Comparison of ENCODE assay signal across 22 cellular contexts in genomic region chr13:73195091-73195490, GRCh38.
"Had no signal": no experiment of that assay in that cellular context is flagged by ENCODE, and none has a peak within 500 bp of the region (broad histone marks: within the 10 kb centered on the region; RNA-seq: fewer than 3 reads in every experiment).

No MANE protein-coding gene starts in this region.

- H3K4me2 ChIP-seq: neural progenitor cell, smooth muscle cell had no signal

- H3K9me3 ChIP-seq: heart right ventricle, sigmoid colon, thoracic aorta, upper lobe of right lung had no signal

- H3K27ac ChIP-seq: heart right ventricle, neural progenitor cell, sigmoid colon, thoracic aorta, upper lobe of right lung had no signal

- H3K27me3 Mint-ChIP-seq: activated B cell treated with CpG ODN at 0.5 μM for 24 hours had no signal

- H3K4me1 Mint-ChIP-seq: activated B cell treated with CpG ODN at 0.5 μM for 24 hours had no signal

- H3K27me3 ChIP-seq: neural progenitor cell, sigmoid colon, upper lobe of right lung had no signal

- H3K4me3 Mint-ChIP-seq: activated B cell treated with CpG ODN at 0.5 μM for 24 hours; activated CD4-positive, alpha-beta memory T cell treated with anti-CD3 and anti-CD28 coated beads for 36 hours; activated naive CD4-positive, alpha-beta T cell treated with anti-CD3 and anti-CD28 coated beads, Interleukin-2, amount 10 ng/mL, durations not matched to agents 7 days and 5 days; naive thymus-derived CD8-positive, alpha-beta T cell; neural progenitor cell; T-helper 1 cell treated with Interleukin-12 subunit alpha and Interleukin-12 subunit beta and Interleukin-4 antibody, amounts not matched to agents 30 μg/mL and 1 μg/mL, for 36 hours had no signal

- DNase-seq: activated B cell treated with CpG ODN at 0.5 μM for 24 hours; activated CD4-positive, alpha-beta memory T cell treated with anti-CD3 and anti-CD28 coated beads for 36 hours; activated CD4-positive, alpha-beta T cell treated with anti-CD3 and anti-CD28 coated beads for 4 hours; activated effector memory CD4-positive, alpha-beta T cell treated with Interleukin-2 at 50 U/mL for 16 hours; activated naive CD4-positive, alpha-beta T cell treated with anti-CD3 and anti-CD28 coated beads, Interleukin-2, amount 10 ng/mL, durations not matched to agents 7 days and 5 days; activated T-cell treated with anti-CD3 and anti-CD28 coated beads, Interleukin-2, amount 50 U/mL, for 48 hours; caudate nucleus; effector memory CD4-positive, alpha-beta T cell; heart right ventricle; kidney; naive thymus-derived CD8-positive, alpha-beta T cell; retina; sigmoid colon; stimulated activated CD4-positive, alpha-beta T cell treated with anti-CD3 and anti-CD28 coated beads, Interleukin-15, amount 100 ng/mL, for 24 hours; stimulated activated CD8-positive, alpha-beta memory T cell treated with anti-CD3 and anti-CD28 coated beads, Interleukin-4, amount 100 ng/mL, for 48 hours; stimulated activated naive CD4-positive, alpha-beta T cell; upper lobe of right lung had no signal

- ATAC-seq: heart right ventricle; naive thymus-derived CD8-positive, alpha-beta T cell had no signal

- H3K27ac Mint-ChIP-seq: activated B cell treated with CpG ODN at 0.5 μM for 24 hours; activated CD4-positive, alpha-beta memory T cell treated with anti-CD3 and anti-CD28 coated beads for 36 hours; activated naive CD4-positive, alpha-beta T cell treated with anti-CD3 and anti-CD28 coated beads, Interleukin-2, amount 10 ng/mL, durations not matched to agents 7 days and 5 days; naive thymus-derived CD8-positive, alpha-beta T cell; neural progenitor cell; T-helper 1 cell treated with Interleukin-12 subunit alpha and Interleukin-12 subunit beta and Interleukin-4 antibody, amounts not matched to agents 30 μg/mL and 1 μg/mL, for 36 hours had no signal

- H2AFZ ChIP-seq: neural progenitor cell had no signal

- H3K36me3 ChIP-seq: heart right ventricle, neural progenitor cell, sigmoid colon, thoracic aorta, upper lobe of right lung had no signal

- H3K4me3 ChIP-seq: heart right ventricle, lung, neural progenitor cell, sigmoid colon, smooth muscle cell, thoracic aorta, upper lobe of right lung had no signal

- H3K4me1 ChIP-seq: sigmoid colon, upper lobe of right lung had no signal

- H3K36me3 Mint-ChIP-seq: activated CD4-positive, alpha-beta memory T cell treated with anti-CD3 and anti-CD28 coated beads for 36 hours; activated naive CD4-positive, alpha-beta T cell treated with anti-CD3 and anti-CD28 coated beads, Interleukin-2, amount 10 ng/mL, durations not matched to agents 7 days and 5 days; naive thymus-derived CD8-positive, alpha-beta T cell; neural progenitor cell had no signal
